Comparison of ENCODE assay signal across 12 cellular contexts in the genomic region with DNA sequence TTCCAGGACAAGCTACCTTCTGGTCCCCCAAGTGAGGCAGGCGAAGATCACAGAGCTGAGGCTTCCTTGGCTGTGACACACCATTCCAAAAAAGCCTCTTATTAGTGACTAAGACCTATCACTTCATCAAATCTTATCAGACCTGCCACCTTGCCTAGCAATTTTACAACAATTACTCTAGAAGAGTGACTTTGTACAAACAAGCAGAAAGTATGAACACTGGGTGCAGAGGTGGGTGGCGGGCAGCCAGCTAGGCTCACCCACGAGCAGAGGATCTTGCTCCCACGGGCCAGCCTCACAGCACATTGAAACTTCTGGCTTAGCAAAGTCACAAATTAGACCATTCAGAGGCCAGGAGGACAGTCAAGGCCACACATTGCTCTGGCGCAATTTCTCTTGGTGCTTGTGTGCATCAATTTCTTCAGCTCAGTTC. TPM values are rescaled to one million over a fixed set of nuclear protein-coding genes. Genes with fewer than 3 reads are reported as not detected.
A peak's percentile ranks its signal among the peaks of the same experiment; 100 is the strongest.
DNase-seq lines count a peak whose midpoint lies in the region; ATAC-seq and TF ChIP-seq lines count a peak whose summit lies in the region.
"Had no signal": no experiment of that assay in that cellular context is flagged by ENCODE, and none has a peak within 500 bp of the region (broad histone marks: within the 10 kb centered on the region; RNA-seq: fewer than 3 reads in every experiment).

No MANE protein-coding gene starts in this region.

- H2BK12ac ChIP-seq in trophoblast cell (ENCODE audit: low read length), result no peak overlapping the region

- H2BK120ac ChIP-seq in trophoblast cell (ENCODE audit: insufficient read depth, low read length, poor library complexity), result no peak overlapping the region

- no peak overlapping the region for H3K4me2 ChIP-seq in trophoblast cell (ENCODE audit: low read length)

- no peak overlapping the region for H3K4me3 Mint-ChIP-seq in CD14-positive monocyte
- peak overlapping the region; percentile 70 for H3K4me3 Mint-ChIP-seq in activated naive CD8-positive, alpha-beta T cell
- H3K4me3 Mint-ChIP-seq in natural killer cell, result peak overlapping the region; percentile 52

- no peaks in the 10 kb centered on the region for H3K79me2 ChIP-seq in trophoblast cell (ENCODE audit: control insufficient read depth, insufficient read depth, low read length, poor library complexity)

- intact Hi-C loops in CD14-positive monocyte (cut with micrococcal nuclease) (loop anchor here in 1 of 2 donors (10.0 kb wide), 1 partner anchor 108 kb away; the partner anchor contains the start of genes CSHL1 and GH1), natural killer cell (cut with micrococcal nuclease) (loop anchor here (5.0 kb wide), 1 partner anchor 180 kb away; the partner anchor contains the start of gene SMARCD2)

- DNase-seq in CD14-positive monocyte (ENCODE audit: low spot score) (no peak), natural killer cell (no peak), NCI-H187 treated with DMSO at 0.1 percent for 48 hours (lab: John Stamatoyannopoulos, UW) (no peak), trophoblast cell (no peak), dedifferentiated amniotic fluid mesenchymal stem cell (ENCODE audit: extremely low spot score) (no peak)
- DNase-seq: brain microvascular endothelial cell, hypothalamus had no signal

- H3K27me3 Mint-ChIP-seq in CD14-positive monocyte (ENCODE audit: low read depth in 3 of 3) (peaks cover 0 to 5% (median 3%) of the 10 kb centered on the region in 3 donors), natural killer cell (ENCODE audit: low read depth in 2 of 2) (no peaks in the 10 kb centered on the region)
- no peaks in the 10 kb centered on the region for H3K27me3 Mint-ChIP-seq in activated naive CD8-positive, alpha-beta T cell

- no peaks in the 10 kb centered on the region for H3K4me1 ChIP-seq in trophoblast cell (ENCODE audit: control insufficient read depth in 1 of 2, insufficient read depth in 2 of 2, low read length in 2 of 2)

- H3K27me3 ChIP-seq in trophoblast cell (ENCODE audit: insufficient read depth, low read length), result no peaks in the 10 kb centered on the region
- H3K27me3 ChIP-seq: brain microvascular endothelial cell, pancreas had no signal

- H3K27ac ChIP-seq in KOPT-K1 (ENCODE audit: low read depth, low read length, poor library complexity, severe bottlenecking), result peak overlapping the region; percentile 95
- H3K27ac ChIP-seq in trophoblast cell (ENCODE audit: low read depth, low read length), result no peak overlapping the region
- H3K27ac ChIP-seq: brain microvascular endothelial cell, pancreas had no signal

- no peaks in the 10 kb centered on the region for H3K9me3 ChIP-seq in KOPT-K1 (ENCODE audit: insufficient read depth, low read length, poor library complexity, severe bottlenecking)
- H3K9me3 ChIP-seq in trophoblast cell (ENCODE audit: insufficient read depth, low read depth, low read length), result peaks cover 1% of the 10 kb centered on the region
- H3K9me3 ChIP-seq: pancreas had no signal

- no peak overlapping the region for H2AK5ac ChIP-seq in trophoblast cell (ENCODE audit: low read length)

- no peak overlapping the region for H4K8ac ChIP-seq in trophoblast cell (ENCODE audit: low read depth, low read length)

- H3K4me3 ChIP-seq in trophoblast cell (ENCODE audit: low read depth, low read length), result no peak overlapping the region
- H3K4me3 ChIP-seq: lung, pancreas had no signal

- no peak overlapping the region for H3K4ac ChIP-seq in trophoblast cell (ENCODE audit: low read depth, low read length)

- H3K36me3 ChIP-seq in KOPT-K1 (ENCODE audit: insufficient read depth, low read length), result no peaks in the 10 kb centered on the region
- no peaks in the 10 kb centered on the region for H3K36me3 ChIP-seq in trophoblast cell (ENCODE audit: control insufficient read depth in 1 of 2, insufficient read depth in 2 of 2, low read length in 2 of 2)
- H3K36me3 ChIP-seq: brain microvascular endothelial cell, pancreas had no signal

- H3K18ac ChIP-seq in trophoblast cell (ENCODE audit: low read length), result no peak overlapping the region

- H4K91ac ChIP-seq in trophoblast cell (ENCODE audit: low read depth, low read length), result no peak overlapping the region

- H3K14ac ChIP-seq in trophoblast cell (ENCODE audit: low read length), result no peak overlapping the region

- H3K36me3 Mint-ChIP-seq in CD14-positive monocyte, result no peaks in the 10 kb centered on the region
- peaks cover 1% of the 10 kb centered on the region for H3K36me3 Mint-ChIP-seq in activated naive CD8-positive, alpha-beta T cell
- H3K36me3 Mint-ChIP-seq in natural killer cell, result no peaks in the 10 kb centered on the region

- H3K27ac Mint-ChIP-seq in CD14-positive monocyte (peak overlapping the region in 6 of 7 donors; percentile 47 to 100 (median 82)), natural killer cell (peak overlapping the region; percentile 94 to 100)
- H3K27ac Mint-ChIP-seq in activated naive CD8-positive, alpha-beta T cell, result peak overlapping the region; percentile 94

- peaks cover 0 to 2% (median 0%) of the 10 kb centered on the region in 7 donors for H3K9me3 Mint-ChIP-seq in CD14-positive monocyte
- H3K9me3 Mint-ChIP-seq in activated naive CD8-positive, alpha-beta T cell (ENCODE audit: low read depth), result no peaks in the 10 kb centered on the region
- H3K9me3 Mint-ChIP-seq in natural killer cell, result no peaks in the 10 kb centered on the region

- no peak overlapping the region for H3K9ac ChIP-seq in trophoblast cell (ENCODE audit: low read length)

- no peak overlapping the region for H2BK5ac ChIP-seq in trophoblast cell (ENCODE audit: low read depth, low read length, poor library complexity)

- ATAC-seq in natural killer cell, result no peak

- H3K79me1 ChIP-seq in trophoblast cell (ENCODE audit: low read length), result no peaks in the 10 kb centered on the region

- H2AFZ ChIP-seq in trophoblast cell (ENCODE audit: insufficient read depth, low read length, poor library complexity), result no peak overlapping the region

- TF ChIP-seq CTCF in CD14-positive monocyte (IDR thresholded peaks at IDR 0.05), result no peak
- no peak for TF ChIP-seq CTCF in natural killer cell (IDR thresholded peaks at IDR 0.05)

- H4K12ac ChIP-seq in trophoblast cell (ENCODE audit: low read depth, low read length), result no peak overlapping the region

- H3K4me1 Mint-ChIP-seq in CD14-positive monocyte (peaks cover 48% of the 10 kb centered on the region), natural killer cell (peaks cover 64 to 69% of the 10 kb centered on the region in 2 donors)
- H3K4me1 Mint-ChIP-seq in activated naive CD8-positive, alpha-beta T cell (ENCODE audit: low read depth), result peaks cover 76% of the 10 kb centered on the region

- WGBS in trophoblast cell (ENCODE audit: extremely low coverage, insufficient coverage, insufficient read length), result no CpG with 5 or more reads among the region's 5 CpGs

- no peak overlapping the region for H3K23ac ChIP-seq in trophoblast cell (ENCODE audit: low read length)

RNA-seq across cellular contexts. Expression of gene ICAM2, which starts 2.2 kb away (rescaled TPM):
- 100 to 1,000 TPM; 174 to 186 TPM for polyA plus RNA-seq in CD14-positive monocyte
- total RNA-seq in natural killer cell, result 10 to 100 TPM; 73.2 to 91.0 (median 78.0) TPM
- polyA plus RNA-seq in trophoblast cell (2013), result 0.07 and 0.08 TPM in 2 replicates

RNA-seq across cellular contexts. Expression of gene PRR29, which starts 24.5 kb away (rescaled TPM):
- 1 to 10 TPM; 1.4 to 2.1 TPM for polyA plus RNA-seq in CD14-positive monocyte
- total RNA-seq in natural killer cell, result 1 to 10 TPM in 2 of 3 donors, under 1 TPM in 1; 0.92 to 1.6 (median 1.6) TPM
- 0.18 and 0.22 TPM in 2 replicates for polyA plus RNA-seq in trophoblast cell (2013)
- total RNA-seq: LHCN-M2 had no signal

RNA-seq across cellular contexts. Expression of gene SCN4A, which starts 49.9 kb away (rescaled TPM):
- polyA plus RNA-seq in CD14-positive monocyte, result not detected
- under 1 TPM; 0.10 to 0.14 (median 0.14) TPM for total RNA-seq in natural killer cell
- 0.11 and 0.18 TPM in 2 replicates for polyA plus RNA-seq in trophoblast cell (2013)

Comparison
In these comparisons a context has a peak if more than half of its experiments do, and no peak if none do; other contexts are left out.
1. H3K4me3 Mint-ChIP-seq: peak in activated naive CD8-positive, alpha-beta T cell (single experiment) and natural killer cell (single experiment); none in CD14-positive monocyte (0 of 2).
2. Peak in every context shown above with its lines, with median percentiles within 50 percentile points of each other: H3K27ac Mint-ChIP-seq.